In genomic region chr9:19925674-19926503, GRCh38 we compare ENCODE assay signal across 8 cellular contexts.
A peak's percentile ranks its signal among the peaks of the same experiment; 100 is the strongest.
DNase-seq lines count a peak whose midpoint lies in the region; ATAC-seq and TF ChIP-seq lines count a peak whose summit lies in the region.

No MANE protein-coding gene starts in this region.

- peak; percentile 99 for TF ChIP-seq CTCF in osteocyte (IDR thresholded peaks at IDR 0.05)

- no peaks in the 10 kb centered on the region for H3K9me3 Mint-ChIP-seq in activated naive CD4-positive, alpha-beta T cell treated with anti-CD3 and anti-CD28 coated beads for 36 hours
- no peaks in the 10 kb centered on the region for H3K9me3 Mint-ChIP-seq in osteocyte (ENCODE audit: unreplicated experiment)

- WGBS in thymus = 17% methylated on average over 20 of the region's 20 CpGs

- no peaks in the 10 kb centered on the region for H3K27me3 ChIP-seq in thymus (ENCODE audit: control insufficient read depth, insufficient read depth)

- intact Hi-C loops in activated naive CD4-positive, alpha-beta T cell treated with anti-CD3 and anti-CD28 coated beads for 36 hours (cut with micrococcal nuclease) = loop anchor here (1.0 to 5.0 kb wide), 17 partner anchors 51 to 1185 kb away; partner anchors contain the start of gene HACD4

- peak overlapping the region; percentile 57 for H3K4me3 Mint-ChIP-seq in activated naive CD4-positive, alpha-beta T cell treated with anti-CD3 and anti-CD28 coated beads for 36 hours
- H3K4me3 Mint-ChIP-seq in osteocyte (ENCODE audit: unreplicated experiment) = peak overlapping the region; percentile 84

- no peak overlapping the region for H3K27ac Mint-ChIP-seq in activated naive CD4-positive, alpha-beta T cell treated with anti-CD3 and anti-CD28 coated beads for 36 hours
- no peak overlapping the region for H3K27ac Mint-ChIP-seq in osteocyte (ENCODE audit: unreplicated experiment)

- H3K4me1 Mint-ChIP-seq in activated naive CD4-positive, alpha-beta T cell treated with anti-CD3 and anti-CD28 coated beads for 36 hours (ENCODE audit: low read depth) = peaks cover 18% of the 10 kb centered on the region
- peaks cover 6% of the 10 kb centered on the region for H3K4me1 Mint-ChIP-seq in osteocyte (ENCODE audit: unreplicated experiment)

- no peaks in the 10 kb centered on the region for H3K36me3 Mint-ChIP-seq in activated naive CD4-positive, alpha-beta T cell treated with anti-CD3 and anti-CD28 coated beads for 36 hours (ENCODE audit: low read depth)
- no peaks in the 10 kb centered on the region for H3K36me3 Mint-ChIP-seq in osteocyte (ENCODE audit: unreplicated experiment)

- no peaks in the 10 kb centered on the region for H3K36me3 ChIP-seq in thymus (ENCODE audit: control insufficient read depth, insufficient read depth)

- no peak overlapping the region for H3K27ac ChIP-seq in thymus (ENCODE audit: low read depth)

- H3K4me3 ChIP-seq in thymus (ENCODE audit: low read length) = peak overlapping the region; percentile 9

- no peaks in the 10 kb centered on the region for H3K9me3 ChIP-seq in thymus (ENCODE audit: control insufficient read depth)

- DNase-seq in EL (peak; percentile 75), Kasumi-1 (lab: John Stamatoyannopoulos, UW) (peak; percentile 58 to 76), SHP77 treated with DMSO at 0.1 percent for 48 hours (lab: John Stamatoyannopoulos, UW) (peak; percentile 33), glomerular visceral epithelial cell (ENCODE audit: extremely low spot score) (peak; percentile 80), osteocyte (ENCODE audit: extremely low spot score, unreplicated experiment) (peak; percentile 86)
- DNase-seq in activated naive CD4-positive, alpha-beta T cell treated with anti-CD3 and anti-CD28 coated beads for 36 hours = peak; percentile 90

- ATAC-seq in GM21825 (IDR thresholded peaks at IDR 0.05; ENCODE audit: unreplicated experiment) = peak; percentile 93

- peaks cover 2% of the 10 kb centered on the region for H3K27me3 Mint-ChIP-seq in activated naive CD4-positive, alpha-beta T cell treated with anti-CD3 and anti-CD28 coated beads for 36 hours (ENCODE audit: low read depth)
- peaks cover 22% of the 10 kb centered on the region for H3K27me3 Mint-ChIP-seq in osteocyte (ENCODE audit: unreplicated experiment)

- CTCF ChIA-PET in activated naive CD4-positive, alpha-beta T cell treated with anti-CD3 and anti-CD28 coated beads for 36 hours (lab: Charles Lee) = interaction anchor here (0.7 to 1.8 kb wide), 7 partner anchors 72 to 1188 kb away, joined by 3 to 7 read pairs (median 4); no protein-coding TSS in a partner anchor

- no peaks in the 10 kb centered on the region for H3K4me1 ChIP-seq in thymus (ENCODE audit: control insufficient read depth, insufficient read depth, low read length)

Comparison
In these comparisons a context has a peak if more than half of its experiments do, and no peak if none do; other contexts are left out.
1. DNase-seq: peak in every context shown above with its lines; median percentile 90 in activated naive CD4-positive, alpha-beta T cell treated with anti-CD3 and anti-CD28 coated beads for 36 hours; 86 in osteocyte; 80 in glomerular visceral epithelial cell; 75 in EL; 67 in Kasumi-1; 33 in SHP77 treated with DMSO at 0.1 percent for 48 hours.